Comparison of ENCODE assay signal across 6 cellular contexts in genomic region chr14:22918519-22918808, GRCh38. TPM values are rescaled to one million over a fixed set of nuclear protein-coding genes. Genes with fewer than 3 reads are reported as not detected.
DNase-seq lines count a peak whose midpoint lies in the region; ATAC-seq and TF ChIP-seq lines count a peak whose summit lies in the region.

No MANE protein-coding gene starts in this region.

- H3K27me3 ChIP-seq in SJCRH30: no peaks in the 10 kb centered on the region
- no peaks in the 10 kb centered on the region for H3K27me3 ChIP-seq in iPS-20b (ENCODE audit: insufficient read depth, low read length)

- POLR2A ChIA-PET in GM10248 (lab: Yijun Ruan, JAX): interaction anchor here (0.6 to 3.8 kb wide), 6 partner anchors 11 to 1223 kb away, joined by 3 to 22 read pairs (median 4); partner anchors contain the start of genes DAD1, EMC9 and PRMT5

- DNase-seq in SJCRH30: no peak
- no peak for DNase-seq in GM10248 (ENCODE audit: extremely low spot score)

- peak overlapping the region; percentile 69 for H3K4me3 ChIP-seq in SJCRH30
- peak overlapping the region; percentile 96 for H3K4me3 ChIP-seq in iPS-20b (ENCODE audit: low read length)

- H3K9me3 ChIP-seq in SJCRH30 (replicated peaks) (no peaks in the 10 kb centered on the region), iPS-20b (ENCODE audit: insufficient read depth, low read depth, low read length) (no peaks in the 10 kb centered on the region)

- H3K4me1 ChIP-seq in SJCRH30 (peaks cover 4% of the 10 kb centered on the region; the same call in 1 of the 2 replicates), iPS-20b (ENCODE audit: insufficient read depth, low read length) (peaks cover 6% of the 10 kb centered on the region)

- H3K36me3 ChIP-seq in SJCRH30: peaks cover 21% of the 10 kb centered on the region
- peaks cover 52% of the 10 kb centered on the region for H3K36me3 ChIP-seq in iPS-20b (ENCODE audit: insufficient read depth, low read depth, low read length)

- peak overlapping the region; percentile 92 for H3K9ac ChIP-seq in iPS-20b (ENCODE audit: low read depth, low read length)

- CTCF ChIA-PET in GM10248 (lab: Yijun Ruan, JAX): interaction anchor here (1.0 to 9.3 kb wide), 12 partner anchors 10 to 351 kb away, joined by 3 to 68 read pairs (median 7); partner anchors contain the start of genes LRP10 and PRMT5

- ATAC-seq in GM18870 (IDR thresholded peaks at IDR 0.05; ENCODE audit: unreplicated experiment) (peak; percentile 4), GM18861 (IDR thresholded peaks at IDR 0.05; ENCODE audit: unreplicated experiment) (no peak), GM21360 (IDR thresholded peaks at IDR 0.05; ENCODE audit: unreplicated experiment) (no peak)

- no peak for TF ChIP-seq CTCF in GM10248 (IDR thresholded peaks at IDR 0.05; ENCODE audit: control extremely low read depth, extremely low read depth, low read depth, missing control alignments)

- H3K27ac ChIP-seq in SJCRH30 (peak overlapping the region; percentile 78), iPS-20b (ENCODE audit: low read length) (peak overlapping the region; percentile 90)

RNA-seq across cellular contexts. Expression of gene RBM23, which starts 0.5 kb away (rescaled TPM):
- total RNA-seq in SJCRH30 (2014; rRNA removed; shearing (Covaris generic)): 83.8 and 92.9 TPM in 2 replicates

RNA-seq across cellular contexts. Expression of gene PRMT5, which starts 10.7 kb away (rescaled TPM):
- total RNA-seq in SJCRH30 (2014; rRNA removed; shearing (Covaris generic)): 104 and 113 TPM in 2 replicates

RNA-seq across cellular contexts. Expression of gene REM2, which starts 35.4 kb away (rescaled TPM):
- total RNA-seq in SJCRH30 (2014; rRNA removed; shearing (Covaris generic)): not detected in 2 replicates

RNA-seq across cellular contexts. Expression of gene HAUS4, which starts 38.4 kb away (rescaled TPM):
- total RNA-seq in SJCRH30 (2014; rRNA removed; shearing (Covaris generic)): 42.9 and 44.5 TPM in 2 replicates

RNA-seq across cellular contexts. Expression of gene LRP10, which starts 46.9 kb away (rescaled TPM):
- 12.2 and 12.5 TPM in 2 replicates for total RNA-seq in SJCRH30 (2014; rRNA removed; shearing (Covaris generic))
